Comparison of ENCODE assay signal across 21 cellular contexts in the genomic region with DNA sequence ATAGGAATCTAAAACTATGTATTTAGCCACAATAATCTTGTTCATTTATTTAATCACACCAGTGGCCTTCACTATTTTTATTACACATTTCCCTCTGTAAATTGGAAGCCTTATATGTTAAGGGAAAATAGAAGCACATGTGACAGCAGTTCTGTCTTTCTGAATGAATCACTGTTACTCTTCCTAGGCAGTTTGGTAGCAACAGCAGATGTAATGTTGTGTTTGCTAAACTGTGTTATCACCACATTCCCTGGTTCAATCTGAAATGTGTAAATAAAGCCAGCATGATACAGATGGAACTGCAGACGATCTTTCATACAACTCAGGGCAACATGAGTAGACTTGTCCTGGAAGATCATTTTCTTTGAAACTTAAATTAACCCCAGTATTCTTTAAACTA.
"Had no signal": no experiment of that assay in that cellular context is flagged by ENCODE, and none has a peak within 500 bp of the region (broad histone marks: within the 10 kb centered on the region; RNA-seq: fewer than 3 reads in every experiment).

No MANE protein-coding gene starts in this region.

- H3K4me3 Mint-ChIP-seq: activated naive CD4-positive, alpha-beta T cell treated with anti-CD3 and anti-CD28 coated beads, Interleukin-2, amount 10 ng/mL, durations not matched to agents 7 days and 5 days; nephron had no signal

- H3K4me1 ChIP-seq: colonic mucosa, left lung, right atrium auricular region, tibial nerve had no signal

- H3K36me3 ChIP-seq: colonic mucosa, right atrium auricular region, tibial nerve had no signal

- H2AFZ ChIP-seq: hepatocyte had no signal

- H3K27ac ChIP-seq: colonic mucosa, hepatocyte, left lung, right atrium auricular region, tibial nerve, VCaP had no signal

- H3K27me3 ChIP-seq: colonic mucosa, hepatocyte, left lung, right atrium auricular region, tibial nerve had no signal

- H3K4me3 ChIP-seq: colonic mucosa, hepatocyte, left lung, right atrium auricular region, tibial nerve had no signal

- H3K9me3 ChIP-seq: colonic mucosa, left lung had no signal

- H3K79me2 ChIP-seq: hepatocyte had no signal

- ATAC-seq: left lung, SK-N-SH treated with all-trans-retinoic acid at 6 μM for 48 hours had no signal

- H3K27ac Mint-ChIP-seq: activated naive CD4-positive, alpha-beta T cell treated with anti-CD3 and anti-CD28 coated beads, Interleukin-2, amount 10 ng/mL, durations not matched to agents 7 days and 5 days; nephron had no signal

- H3K9me3 Mint-ChIP-seq: activated naive CD4-positive, alpha-beta T cell treated with anti-CD3 and anti-CD28 coated beads, Interleukin-2, amount 10 ng/mL, durations not matched to agents 7 days and 5 days had no signal

- H3K4me2 ChIP-seq: hepatocyte had no signal

- H3K27me3 Mint-ChIP-seq: activated naive CD4-positive, alpha-beta T cell treated with anti-CD3 and anti-CD28 coated beads, Interleukin-2, amount 10 ng/mL, durations not matched to agents 7 days and 5 days had no signal

- DNase-seq: activated CD4-positive, alpha-beta T cell treated with anti-CD3 and anti-CD28 coated beads for 1 hour; activated CD4-positive, alpha-beta T cell treated with anti-CD3 and anti-CD28 coated beads, Interleukin-2, amount 50 U/mL, for 4 hours; activated naive CD4-positive, alpha-beta T cell treated with anti-CD3 and anti-CD28 coated beads, Interleukin-2, amount 10 ng/mL, durations not matched to agents 7 days and 5 days; caudate nucleus; colonic mucosa; effector CD4-positive, alpha-beta T cell; kidney; left lung; occipital lobe; stimulated activated CD4-positive, alpha-beta T cell treated with anti-CD3 and anti-CD28 coated beads, Interleukin-4, amount 100 ng/mL, for 4 hours; stimulated activated CD8-positive, alpha-beta memory T cell treated with anti-CD3 and anti-CD28 coated beads, Interleukin-4, amount 100 ng/mL, for 48 hours; stimulated activated naive CD4-positive, alpha-beta T cell treated with Interleukin-2 at 50 U/mL for 16 hours; substantia nigra; T-helper 1 cell; T1000 had no signal

- H3K36me3 Mint-ChIP-seq: activated naive CD4-positive, alpha-beta T cell treated with anti-CD3 and anti-CD28 coated beads, Interleukin-2, amount 10 ng/mL, durations not matched to agents 7 days and 5 days had no signal

- H3K4me1 Mint-ChIP-seq: activated naive CD4-positive, alpha-beta T cell treated with anti-CD3 and anti-CD28 coated beads, Interleukin-2, amount 10 ng/mL, durations not matched to agents 7 days and 5 days; nephron had no signal
